In genomic region chr10:18607503-18607902, GRCh38 we compare ENCODE assay signal across 9 cellular contexts. TPM values are rescaled to one million over a fixed set of nuclear protein-coding genes. Genes with fewer than 3 reads are reported as not detected.
DNase-seq lines count a peak whose midpoint lies in the region; ATAC-seq and TF ChIP-seq lines count a peak whose summit lies in the region.
"Had no signal": no experiment of that assay in that cellular context is flagged by ENCODE, and none has a peak within 500 bp of the region (broad histone marks: within the 10 kb centered on the region; RNA-seq: fewer than 3 reads in every experiment).

No MANE protein-coding gene starts in this region.

- ATAC-seq in GM19463 (IDR thresholded peaks at IDR 0.05; ENCODE audit: unreplicated experiment) (peak; percentile 57), GM21528 (IDR thresholded peaks at IDR 0.05; ENCODE audit: low FRiP score, unreplicated experiment) (no peak)

- DNase-seq in AG08396 (ENCODE audit: low spot score) (peak; percentile 64), NCI-H82 (lab: John Stamatoyannopoulos, UW) (peak; percentile 84), fibroblast of villous mesenchyme (ENCODE audit: low read depth) (peak; percentile 89), cerebellar nuclear complex (lab: John Stamatoyannopoulos, UW) (no peak)
- no peak for DNase-seq in stimulated activated CD4-positive, alpha-beta T cell treated with anti-CD3 and anti-CD28 coated beads, Interleukin-12 subunit alpha, Interleukin-12 subunit beta, amount 100 ng/mL, for 4 hours
- DNase-seq in activated CD4-positive, alpha-beta T cell treated with anti-CD3 and anti-CD28 coated beads, Interleukin-2, amount 50 U/mL, for 48 hours = no peak
- DNase-seq: activated CD4-positive, CD25-positive, alpha-beta regulatory T cell had no signal

- no peak overlapping the region for H3K4me3 ChIP-seq in fibroblast of villous mesenchyme (ENCODE audit: low read depth, low read length)

- TF ChIP-seq CTCF in fibroblast of villous mesenchyme (IDR thresholded peaks at IDR 0.05; ENCODE audit: insufficient read depth, low read depth, low read length) = no peak

RNA-seq across cellular contexts. Expression of gene NSUN6, which starts 43.9 kb away (rescaled TPM):
- 6.8 and 8.6 TPM in 2 replicates for total RNA-seq in fibroblast of villous mesenchyme

RNA-seq across cellular contexts. Expression of gene ARL5B, which starts 51.7 kb away (rescaled TPM):
- total RNA-seq in fibroblast of villous mesenchyme = 18.0 and 22.9 TPM in 2 replicates

Comparison
In these comparisons a context has a peak if more than half of its experiments do, and no peak if none do; other contexts are left out.
1. DNase-seq: peak in AG08396 (single experiment), NCI-H82 (single experiment) and fibroblast of villous mesenchyme (single experiment); none in stimulated activated CD4-positive, alpha-beta T cell treated with anti-CD3 and anti-CD28 coated beads, Interleukin-12 subunit alpha, Interleukin-12 subunit beta, amount 100 ng/mL, for 4 hours (single experiment), activated CD4-positive, alpha-beta T cell treated with anti-CD3 and anti-CD28 coated beads, Interleukin-2, amount 50 U/mL, for 48 hours (0 of 2) and cerebellar nuclear complex (0 of 2).